ENCODE assay signal across 11 cellular contexts in the genomic region with DNA sequence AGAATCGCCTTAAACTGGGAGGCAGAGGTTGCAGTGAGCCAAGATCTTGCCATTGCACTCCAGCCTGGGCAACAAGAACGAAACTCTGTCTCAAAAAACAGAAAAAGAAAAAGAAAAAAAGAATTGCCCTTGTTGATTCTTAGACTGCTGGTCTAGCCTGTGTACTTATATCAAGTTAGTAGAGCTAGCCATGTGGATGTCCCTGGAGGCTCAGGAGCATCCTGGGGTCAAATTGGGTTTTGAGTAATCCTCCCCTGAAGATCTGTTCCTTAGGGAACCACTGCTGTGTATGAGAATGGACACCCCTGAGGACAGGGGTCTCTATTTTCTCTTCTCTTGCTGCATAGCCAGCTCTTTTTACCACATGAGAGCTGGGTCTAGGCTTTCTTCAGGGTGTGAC. TPM values are rescaled to one million over a fixed set of nuclear protein-coding genes. Genes with fewer than 3 reads are reported as not detected.
A peak's percentile ranks its signal among the peaks of the same experiment; 100 is the strongest.
DNase-seq lines count a peak whose midpoint lies in the region; ATAC-seq and TF ChIP-seq lines count a peak whose summit lies in the region.
"Had no signal": no experiment of that assay in that cellular context is flagged by ENCODE, and none has a peak within 500 bp of the region (broad histone marks: within the 10 kb centered on the region; RNA-seq: fewer than 3 reads in every experiment).

No MANE protein-coding gene starts in this region.

- peak overlapping the region; percentile 53 for H3K4me3 Mint-ChIP-seq in CD8-positive, alpha-beta T cell
- H3K4me3 Mint-ChIP-seq in HFFc6 = no peak overlapping the region
- peak overlapping the region; percentile 2 for H3K4me3 Mint-ChIP-seq in activated naive CD8-positive, alpha-beta T cell treated with anti-CD3 and anti-CD28 coated beads for 36 hours

- H3K9me3 ChIP-seq in CD8-positive, alpha-beta T cell (ENCODE audit: low read length) = no peaks in the 10 kb centered on the region
- no peaks in the 10 kb centered on the region for H3K9me3 ChIP-seq in prostate gland

- WGBS in prostate gland = 96% methylated on average over 2 of the region's 2 CpGs

- POLR2A ChIA-PET in CD8-positive, alpha-beta T cell (lab: Charles Lee) = interaction anchor here (0.7 to 9.9 kb wide), 4 partner anchors 11 to 26 kb away, joined by 3 to 88 read pairs (median 46); a partner anchor contains a TSS

- H3K9me3 Mint-ChIP-seq in CD8-positive, alpha-beta T cell = no peaks in the 10 kb centered on the region
- H3K9me3 Mint-ChIP-seq in HFFc6 = no peaks in the 10 kb centered on the region
- peaks cover 1% of the 10 kb centered on the region for H3K9me3 Mint-ChIP-seq in activated naive CD8-positive, alpha-beta T cell treated with anti-CD3 and anti-CD28 coated beads for 36 hours

- H3K4me1 Mint-ChIP-seq in CD8-positive, alpha-beta T cell (ENCODE audit: low read depth) = peaks cover 87% of the 10 kb centered on the region
- peaks cover 61% of the 10 kb centered on the region for H3K4me1 Mint-ChIP-seq in HFFc6 (ENCODE audit: low read depth)
- H3K4me1 Mint-ChIP-seq in activated naive CD8-positive, alpha-beta T cell treated with anti-CD3 and anti-CD28 coated beads for 36 hours = peaks cover 85% of the 10 kb centered on the region

- H3K4me1 ChIP-seq in CD8-positive, alpha-beta T cell (ENCODE audit: insufficient read depth, low read length) = peaks cover 88% of the 10 kb centered on the region
- no peaks in the 10 kb centered on the region for H3K4me1 ChIP-seq in prostate gland (replicated peaks)

- TF ChIP-seq POLR2A in prostate gland (IDR thresholded peaks at IDR 0.05) = no peak

- H3K27ac Mint-ChIP-seq in CD8-positive, alpha-beta T cell = peak overlapping the region; percentile 90
- H3K27ac Mint-ChIP-seq in HFFc6 = peak overlapping the region; percentile 38
- H3K27ac Mint-ChIP-seq in activated naive CD8-positive, alpha-beta T cell treated with anti-CD3 and anti-CD28 coated beads for 36 hours = peak overlapping the region; percentile 96

- intact Hi-C loops in CD8-positive, alpha-beta T cell (cut with DNase I, micrococcal nuclease) = no loop called here
- intact Hi-C loops in prostate gland (cut with DNase I) = no loop called here

- no peak for TF ChIP-seq CTCF in CD8-positive, alpha-beta T cell (IDR thresholded peaks at IDR 0.05)
- no peak for TF ChIP-seq CTCF in HFFc6 (IDR thresholded peaks at IDR 0.05)
- no peak for TF ChIP-seq CTCF in prostate gland (IDR thresholded peaks at IDR 0.05)

- peaks cover 68% of the 10 kb centered on the region for H3K36me3 Mint-ChIP-seq in CD8-positive, alpha-beta T cell
- H3K36me3 Mint-ChIP-seq in HFFc6 (ENCODE audit: low read depth) = peaks cover 57% of the 10 kb centered on the region
- peaks cover 57% of the 10 kb centered on the region for H3K36me3 Mint-ChIP-seq in activated naive CD8-positive, alpha-beta T cell treated with anti-CD3 and anti-CD28 coated beads for 36 hours

- CTCF ChIA-PET in CD8-positive, alpha-beta T cell (lab: Charles Lee) = interaction anchor here (1.4 to 20.0 kb wide), 6 partner anchors 10 to 39 kb away, joined by 3 to 332 read pairs (median 10); a partner anchor contains a TSS

- peak overlapping the region; percentile 26 for H3K27ac ChIP-seq in CD8-positive, alpha-beta T cell (ENCODE audit: low read depth, low read length)
- H3K27ac ChIP-seq in prostate gland = peak overlapping the region; percentile 9 to 47

- no peaks in the 10 kb centered on the region for H3K27me3 Mint-ChIP-seq in CD8-positive, alpha-beta T cell (ENCODE audit: low read depth)
- H3K27me3 Mint-ChIP-seq in HFFc6 (ENCODE audit: insufficient read depth) = peaks cover 4% of the 10 kb centered on the region; the same call in 1 of the 2 replicates
- H3K27me3 Mint-ChIP-seq in activated naive CD8-positive, alpha-beta T cell treated with anti-CD3 and anti-CD28 coated beads for 36 hours = no peaks in the 10 kb centered on the region

- no peaks in the 10 kb centered on the region for H3K27me3 ChIP-seq in CD8-positive, alpha-beta T cell (ENCODE audit: insufficient read depth, low read length)
- no peaks in the 10 kb centered on the region for H3K27me3 ChIP-seq in prostate gland (replicated peaks; ENCODE audit: insufficient read depth)

- no peak overlapping the region for H3K4me3 ChIP-seq in CD8-positive, alpha-beta T cell (ENCODE audit: low read depth, low read length)
- no peak overlapping the region for H3K4me3 ChIP-seq in prostate gland

- no peak for ATAC-seq in CD8-positive, alpha-beta T cell
- ATAC-seq in HG03460 (IDR thresholded peaks at IDR 0.05; ENCODE audit: unreplicated experiment) (no peak), GM19452 (IDR thresholded peaks at IDR 0.05; ENCODE audit: unreplicated experiment) (no peak)

- no peak for DNase-seq in CD8-positive, alpha-beta T cell
- DNase-seq in HFFc6 = no peak
- DNase-seq in activated naive CD8-positive, alpha-beta T cell treated with anti-CD3 and anti-CD28 coated beads for 36 hours = no peak
- no peak for DNase-seq in prostate gland (ENCODE audit: low spot score)
- no peak for DNase-seq in stimulated activated CD4-positive, alpha-beta T cell treated with anti-CD3 and anti-CD28 coated beads, Interleukin-4, amount 100 ng/mL, for 4 hours
- no peak for DNase-seq in NCI-H510A treated with DMSO at 0.1 percent for 48 hours (lab: John Stamatoyannopoulos, UW)
- DNase-seq: DMS79, NCI-H69, retina had no signal

- H3K36me3 ChIP-seq in CD8-positive, alpha-beta T cell (ENCODE audit: insufficient read depth, low read length) = peaks cover 32% of the 10 kb centered on the region
- H3K36me3 ChIP-seq in prostate gland = peaks cover 0 to 4% of the 10 kb centered on the region in 2 donors

RNA-seq across cellular contexts. Expression of a gene that starts 21.5 kb away (rescaled TPM):
- total RNA-seq in CD8-positive, alpha-beta T cell = 10 to 100 TPM; 39.4 to 44.2 TPM
- 10 to 100 TPM; 10.5 to 16.2 (median 13.7) TPM for total RNA-seq in HFFc6 (2021; fragmentation: NEBNext Ultra II Directional; extraction: Animal tissue kit (Norgen Biotek cat#: 25700))
- total RNA-seq in activated naive CD8-positive, alpha-beta T cell treated with anti-CD3 and anti-CD28 coated beads for 36 hours = 10 to 100 TPM; 23.0 to 23.3 TPM
- total RNA-seq in prostate gland = 10 to 100 TPM in 1 of 2 donors, 1 to 10 TPM in 1; 10.0 to 23.6 TPM

RNA-seq across cellular contexts. Expression of a gene that starts 21.6 kb away (rescaled TPM):
- total RNA-seq in CD8-positive, alpha-beta T cell = 10 to 100 TPM; 53.8 to 58.7 TPM
- 10 to 100 TPM; 32.1 to 37.7 (median 36.4) TPM for total RNA-seq in HFFc6 (2021; fragmentation: NEBNext Ultra II Directional; extraction: Animal tissue kit (Norgen Biotek cat#: 25700))
- 10 to 100 TPM; 68.9 to 72.0 TPM for total RNA-seq in activated naive CD8-positive, alpha-beta T cell treated with anti-CD3 and anti-CD28 coated beads for 36 hours
- 10 to 100 TPM; 45.2 to 77.9 TPM for total RNA-seq in prostate gland

RNA-seq across cellular contexts. Expression of a gene that starts 24.9 kb away (rescaled TPM):
- 100 to 1,000 TPM; 115 to 119 TPM for total RNA-seq in CD8-positive, alpha-beta T cell
- total RNA-seq in HFFc6 (2021; fragmentation: NEBNext Ultra II Directional; extraction: Animal tissue kit (Norgen Biotek cat#: 25700)) = 10 to 100 TPM; 46.1 to 56.6 (median 50.8) TPM
- 10 to 100 TPM; 65.9 to 69.9 TPM for total RNA-seq in activated naive CD8-positive, alpha-beta T cell treated with anti-CD3 and anti-CD28 coated beads for 36 hours
- total RNA-seq in prostate gland = 10 to 100 TPM; 12.8 to 30.5 TPM

RNA-seq across cellular contexts. Expression of a gene that starts 44.0 kb away (rescaled TPM):
- 1 to 10 TPM; 5.1 to 6.0 TPM for total RNA-seq in CD8-positive, alpha-beta T cell
- total RNA-seq in HFFc6 (2021; fragmentation: NEBNext Ultra II Directional; extraction: Animal tissue kit (Norgen Biotek cat#: 25700)) = 10 to 100 TPM; 40.1 to 47.4 (median 44.4) TPM
- total RNA-seq in activated naive CD8-positive, alpha-beta T cell treated with anti-CD3 and anti-CD28 coated beads for 36 hours = 1 to 10 TPM; 7.9 to 8.0 TPM
- total RNA-seq in prostate gland = 10 to 100 TPM; 15.7 to 39.5 TPM

RNA-seq across cellular contexts. Expression of a gene that starts 53.3 kb away (rescaled TPM):
- total RNA-seq in CD8-positive, alpha-beta T cell = not detected
- under 1 TPM in 4 of 6 experiments, not detected in 2; 0.05 to 0.14 (median 0.10) TPM for total RNA-seq in HFFc6 (2021; fragmentation: NEBNext Ultra II Directional; extraction: Animal tissue kit (Norgen Biotek cat#: 25700))
- 1 to 10 TPM in 1 of 2 experiments, under 1 TPM in 1; 0.92 to 1.2 TPM for total RNA-seq in activated naive CD8-positive, alpha-beta T cell treated with anti-CD3 and anti-CD28 coated beads for 36 hours
- 10 to 100 TPM; 24.5 to 48.1 TPM for total RNA-seq in prostate gland

Comparison
In these comparisons a context has a peak if more than half of its experiments do, and no peak if none do; other contexts are left out.
1. H3K27ac Mint-ChIP-seq: peak in every context shown above with its lines; median percentile 96 in activated naive CD8-positive, alpha-beta T cell treated with anti-CD3 and anti-CD28 coated beads for 36 hours; 90 in CD8-positive, alpha-beta T cell; 38 in HFFc6.